ENCODE assay signal across 8 cellular contexts in genomic region chr2:68225119-68225632, GRCh38. TPM values are rescaled to one million over a fixed set of nuclear protein-coding genes. Genes with fewer than 3 reads are reported as not detected.
DNase-seq lines count a peak whose midpoint lies in the region; ATAC-seq, FAIRE-seq and TF ChIP-seq lines count a peak whose summit lies in the region.

No MANE protein-coding gene starts in this region.

- TF ChIP-seq POLR2A in erythroblast (IDR thresholded peaks at IDR 0.05; ENCODE audit: low read length), result no peak

- WGBS in pancreas, 2 donors, result 10 to 24% methylated on average over 2 of the region's 2 CpGs

- H3K36me3 ChIP-seq in pancreas, result no peaks in the 10 kb centered on the region

- peak; percentile 4 for DNase-seq in NCI-H748 (lab: John Stamatoyannopoulos, UW; ENCODE audit: unreplicated experiment)
- DNase-seq in NCI-H748 treated with DMSO at 0.1 percent for 48 hours (lab: John Stamatoyannopoulos, UW), result no peak
- DNase-seq in HTR-8/SVneo (ENCODE audit: insufficient read length, low spot score), result peak; percentile 38
- DNase-seq in erythroblast (lab: John Stamatoyannopoulos, UW), result peak; percentile 28 to 60
- DNase-seq in pancreas, result no peak
- DNase-seq in DMS153 (lab: John Stamatoyannopoulos, UW), result no peak

- H3K4me3 ChIP-seq in pancreas, result no peak overlapping the region

- intact Hi-C loops in pancreas (cut with DNase I), result no loop called here

- FAIRE-seq in HTR-8/SVneo (lab: Jason Lieb, UNC) (peak; percentile 81), pancreas (lab: Jason Lieb, UNC) (no peak)

- TF ChIP-seq CTCF in pancreas (IDR thresholded peaks at IDR 0.05), result no peak

- no peaks in the 10 kb centered on the region for H3K9me3 ChIP-seq in pancreas

- H3K4me1 ChIP-seq in pancreas, result peaks cover 0 to 19% (median 15%) of the 10 kb centered on the region in 3 donors

- ATAC-seq in GM21390 (IDR thresholded peaks at IDR 0.05; ENCODE audit: unreplicated experiment) (peak; percentile 72), SK-N-SH treated with all-trans-retinoic acid at 6 μM for 48 hours (peak; percentile 88), pancreas (peak; percentile 55 to 95 (median 88))

- H3K27me3 ChIP-seq in pancreas, result no peaks in the 10 kb centered on the region

- H3K27ac ChIP-seq in pancreas, result no peak overlapping the region

TF ChIP-seq in SK-N-SH treated with all-trans-retinoic acid at 6 μM for 48 hours, 23 proteins besides CTCF, POLR2A, EP300 and RAD21:
- no peak for TF ChIP-seq TSHZ2 (CRISPR knock-in tag; IDR thresholded peaks at IDR 0.05)

RNA-seq across cellular contexts. Expression of gene PPP3R1, which starts 27.2 kb away (rescaled TPM):
- 10 to 100 TPM; 15.5 to 27.4 (median 23.4) TPM for total RNA-seq in pancreas
- polyA plus RNA-seq in pancreas, result 10 to 100 TPM in 1 of 2 donors, 1 to 10 TPM in 1; 6.1 to 12.4 TPM

Comparison
In these comparisons a context has a peak if more than half of its experiments do, and no peak if none do; other contexts are left out.
1. DNase-seq: peak in NCI-H748 (single experiment), HTR-8/SVneo (single experiment) and erythroblast (2 of 2); none in NCI-H748 treated with DMSO at 0.1 percent for 48 hours (single experiment), pancreas (0 of 6) and DMS153 (single experiment).
2. Peak in every context shown above with its lines, with median percentiles within 50 percentile points of each other: ATAC-seq.